Comparison of ENCODE assay signal across 8 cellular contexts in the genomic region with DNA sequence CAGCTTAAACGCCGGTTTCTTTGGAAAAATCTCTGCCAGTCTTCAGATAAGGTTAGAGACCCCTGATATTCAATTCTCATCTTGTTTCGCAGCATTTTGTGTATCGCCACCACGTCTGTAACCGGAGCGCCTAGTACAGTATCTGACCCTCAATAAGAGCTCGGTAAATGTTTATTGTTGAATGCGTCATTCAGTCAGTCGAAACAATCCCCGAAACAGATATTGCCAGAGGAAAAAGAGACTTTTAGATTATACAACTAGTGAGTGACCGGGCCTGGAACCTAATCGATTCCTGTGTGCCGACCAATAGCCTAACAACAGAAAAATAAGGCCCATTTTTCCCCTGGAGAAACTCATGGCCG. TPM values are rescaled to one million over a fixed set of nuclear protein-coding genes. Genes with fewer than 3 reads are reported as not detected.
DNase-seq lines count a peak whose midpoint lies in the region; ATAC-seq, FAIRE-seq and TF ChIP-seq lines count a peak whose summit lies in the region.

No MANE protein-coding gene starts in this region.

- no peaks in the 10 kb centered on the region for H3K27me3 ChIP-seq in GM12878 (replicated peaks in 1 of 2; ENCODE audit: control insufficient read depth in 2 of 2, insufficient read depth in 2 of 2, low read length in 1 of 2)
- H3K27me3 ChIP-seq in lower lobe of right lung (ENCODE audit: low read depth) = no peaks in the 10 kb centered on the region
- H3K27me3 ChIP-seq in transverse colon = no peaks in the 10 kb centered on the region

- FAIRE-seq in GM12878 (lab: Jason Lieb, UNC) = no peak

- peaks cover 28% of the 10 kb centered on the region for H3K79me2 ChIP-seq in GM12878 (ENCODE audit: control insufficient read depth, insufficient read depth, low read length)

- H3K4me2 ChIP-seq in GM12878 (ENCODE audit: control insufficient read depth, insufficient read depth) = peak overlapping the region; percentile 91

- no TSS peak for BruUV-seq in GM12878 (replicated peaks; lab: Mats Ljungman, UMichigan)

- peak overlapping the region; percentile 73 for H3K4me3 Mint-ChIP-seq in activated naive CD4-positive, alpha-beta T cell treated with anti-CD3 and anti-CD28 coated beads, Interleukin-2, amount 10 ng/mL, durations not matched to agents 7 days and 5 days

- H3K4me1 Mint-ChIP-seq in activated naive CD4-positive, alpha-beta T cell treated with anti-CD3 and anti-CD28 coated beads, Interleukin-2, amount 10 ng/mL, durations not matched to agents 7 days and 5 days = peaks cover 55% of the 10 kb centered on the region

- peak overlapping the region; percentile 95 for H3K27ac Mint-ChIP-seq in activated naive CD4-positive, alpha-beta T cell treated with anti-CD3 and anti-CD28 coated beads, Interleukin-2, amount 10 ng/mL, durations not matched to agents 7 days and 5 days

- intact Hi-C loops in GM12878 (cut with micrococcal nuclease; ENCODE audit: unreplicated experiment) = no loop called here
- intact Hi-C loops in lower lobe of right lung (cut with DNase I) = no loop called here
- intact Hi-C loops in transverse colon (cut with DNase I; ENCODE audit: low total_unique reads) = no loop called here

- H3K36me3 ChIP-seq in GM12878 (ENCODE audit: control insufficient read depth in 2 of 2, insufficient read depth in 2 of 2, low read length in 1 of 2) (no peaks in the 10 kb centered on the region), lower lobe of right lung (no peaks in the 10 kb centered on the region), transverse colon (no peaks in the 10 kb centered on the region)

- peak overlapping the region; percentile 81 for H3K9ac ChIP-seq in GM12878 (ENCODE audit: control insufficient read depth, insufficient read depth, low read length)

- ATAC-seq in GM12878 = no peak
- ATAC-seq in lower lobe of right lung = peak in 1 of 2 donors; percentile 25

- TF ChIP-seq POLR2A in GM12878 (IDR thresholded peaks at IDR 0.05; ENCODE audit: low read depth, low read length) (no peak), transverse colon (IDR thresholded peaks at IDR 0.05) (no peak)

- H3K9me3 ChIP-seq in GM12878 (replicated peaks; ENCODE audit: control insufficient read depth, insufficient read depth, low read length) (no peaks in the 10 kb centered on the region; the same call in 2 of the 3 replicates), lower lobe of right lung (no peaks in the 10 kb centered on the region), transverse colon (no peaks in the 10 kb centered on the region)

- H3K36me3 Mint-ChIP-seq in activated naive CD4-positive, alpha-beta T cell treated with anti-CD3 and anti-CD28 coated beads, Interleukin-2, amount 10 ng/mL, durations not matched to agents 7 days and 5 days = peaks cover 16% of the 10 kb centered on the region

- CTCF ChIA-PET in activated naive CD4-positive, alpha-beta T cell treated with anti-CD3 and anti-CD28 coated beads, Interleukin-2, amount 10 ng/mL, durations not matched to agents 7 days and 5 days (lab: Charles Lee) = interaction anchor here (1.3 kb wide), 1 partner anchor 87 kb away, joined by 3 read pairs; no protein-coding TSS in a partner anchor
- CTCF ChIA-PET in GM12878 (lab: Yijun Ruan, JAX) = interaction anchor here (1.2 to 2.9 kb wide), 3 partner anchors 86 to 488 kb away, joined by 3 to 13 read pairs (median 5); a partner anchor contains a TSS

- DNase-seq in activated naive CD4-positive, alpha-beta T cell treated with anti-CD3 and anti-CD28 coated beads, Interleukin-2, amount 10 ng/mL, durations not matched to agents 7 days and 5 days = no peak
- DNase-seq in activated naive CD4-positive, alpha-beta T cell treated with Interleukin-2 at 50 U/mL for 16 hours = no peak
- no peak for DNase-seq in GM12878 (ENCODE audit: low read depth, low spot score)
- DNase-seq in lower lobe of right lung = no peak
- no peak for DNase-seq in transverse colon
- DNase-seq in NCI-H524 (lab: John Stamatoyannopoulos, UW) = no peak
- DNase-seq in NCI-H69 (lab: John Stamatoyannopoulos, UW) = no peak
- DNase-seq in stimulated activated CD4-positive, alpha-beta T cell treated with anti-CD3 and anti-CD28 coated beads, Interleukin-1b, Interleukin-23, amount 100 ng/mL, for 48 hours = no peak

- RAD21 ChIA-PET in GM12878 (lab: Charles Lee; ENCODE audit: unreplicated experiment) = no interaction called here

- TF ChIP-seq CTCF in GM12878 (IDR thresholded peaks at IDR 0.05 in 2 of 3, conservative IDR thresholded peaks at IDR 0.05 in 1 of 3; ENCODE audit: control insufficient read depth in 2 of 3, extremely low read depth in 1 of 3, insufficient read depth in 1 of 3, low read depth in 3 of 3, low read length in 3 of 3) (no peak), lower lobe of right lung (IDR thresholded peaks at IDR 0.05) (no peak), transverse colon (IDR thresholded peaks at IDR 0.05) (no peak)

- peak overlapping the region; percentile 92 for H2AFZ ChIP-seq in GM12878 (ENCODE audit: control insufficient read depth, low read depth, low read length)

- H3K9me3 Mint-ChIP-seq in activated naive CD4-positive, alpha-beta T cell treated with anti-CD3 and anti-CD28 coated beads, Interleukin-2, amount 10 ng/mL, durations not matched to agents 7 days and 5 days = no peaks in the 10 kb centered on the region

- SMC1A ChIA-PET in GM12878 (lab: Charles Lee; ENCODE audit: uncharacterized antibody, unreplicated experiment) = interaction anchor here (0.7 to 2.5 kb wide), 2 partner anchors 8 to 136 kb away, joined by 3 to 8 read pairs; no protein-coding TSS in a partner anchor

- H3K4me3 ChIP-seq in GM12878 = peak overlapping the region; percentile 82
- H3K4me3 ChIP-seq in lower lobe of right lung = peak overlapping the region; percentile 89
- H3K4me3 ChIP-seq in transverse colon = peak overlapping the region; percentile 73 to 99 (median 86)

- H3K27me3 Mint-ChIP-seq in activated naive CD4-positive, alpha-beta T cell treated with anti-CD3 and anti-CD28 coated beads, Interleukin-2, amount 10 ng/mL, durations not matched to agents 7 days and 5 days = no peaks in the 10 kb centered on the region

- no peak for TF ChIP-seq RAD21 in GM12878 (IDR thresholded peaks at IDR 0.05; ENCODE audit: insufficient read depth, low read depth, low read length)

- 2% methylated on average over 15 of the region's 15 CpGs for WGBS in GM12878 (ENCODE audit: insufficient coverage, insufficient replicate concordance, low lambda C conversion rate, missing lambda C conversion rate)
- 4 to 8% methylated on average over 11 to 15 of the region's 15 CpGs for WGBS in transverse colon (ENCODE audit: low coverage in 1 of 2), 2 donors

- TF ChIP-seq EP300 in GM12878 (IDR thresholded peaks at IDR 0.05; ENCODE audit: borderline replicate concordance in 1 of 2, control insufficient read depth in 1 of 2, low read depth in 2 of 2, low read length in 2 of 2) (no peak), transverse colon (IDR thresholded peaks at IDR 0.05; ENCODE audit: low read depth) (no peak)

- POLR2A ChIA-PET in GM12878 (lab: Charles Lee) = interaction anchor here (0.5 to 2.2 kb wide), 7 partner anchors 8 to 976 kb away, joined by 3 to 7 read pairs (median 4); no protein-coding TSS in a partner anchor

- H3K4me1 ChIP-seq in GM12878 (ENCODE audit: control insufficient read depth, insufficient read depth, low read length) (peaks cover 5% of the 10 kb centered on the region), lower lobe of right lung (peaks cover 15% of the 10 kb centered on the region), transverse colon (peaks cover 0 to 24% (median 13%) of the 10 kb centered on the region in 4 donors)

- H3K27ac ChIP-seq in GM12878 (ENCODE audit: control insufficient read depth, insufficient read depth) (peak overlapping the region; percentile 71), lower lobe of right lung (peak overlapping the region; percentile 84), transverse colon (peak overlapping the region; percentile 80 to 90 (median 85))

- H4K20me1 ChIP-seq in GM12878 (ENCODE audit: control insufficient read depth, insufficient read depth) = no peaks in the 10 kb centered on the region

- in situ Hi-C loops in GM12878 (cut with MboI) (no loop called here), transverse colon (cut with MboI; ENCODE audit: low pct_ligation_motif_present in 1 of 4, low pct_unique_long_range_greater_than_20kb in 1 of 4, low sequenced_read_pairs in 3 of 4) (no loop called here)

RNA-seq across cellular contexts. Expression of a gene that starts 0.6 kb away (rescaled TPM):
- 96.1 and 101 TPM in 2 replicates for total RNA-seq in GM12878 (2013; cell fraction: nucleolus; rRNA removed)
- 21.2 and 22.7 TPM in 2 replicates for total RNA-seq in GM12878 (2014; rRNA removed)
- total RNA-seq in GM12878 (2014; rRNA removed; fragmentation: Illumina TruSeq; extraction: Trizol) = 8.0 and 9.0 TPM in 2 replicates
- 92.7 and 100 TPM in 2 replicates for total RNA-seq in GM12878 (2021)
- polyA plus RNA-seq in GM12878 (2011; ENCODE audit: low read depth) = 24.1 TPM
- polyA plus RNA-seq in GM12878 (2011; rRNA removed) = 7.3 and 11.6 TPM in 2 replicates
- polyA plus RNA-seq in GM12878 (2011; cell fraction: cytosol; rRNA removed) = 13.9 and 15.5 TPM in 2 replicates
- polyA plus RNA-seq in GM12878 (2011; cell fraction: nucleus; rRNA removed) = 79.6 and 97.5 TPM in 2 replicates
- polyA plus RNA-seq in GM12878 (2012) = 34.4 and 36.6 TPM in 2 replicates
- 7.4 and 21.1 TPM in 2 replicates for polyA plus RNA-seq in GM12878 (2014; fragmentation: Illumina TruSeq; extraction: Trizol)
- polyA plus RNA-seq in GM12878 (2014; fragmentation: Nextera tagmentation; extraction: Ambion mirVana) = 1 to 10 TPM in 1 of 2 experiments, under 1 TPM in 1; 0.55 to 1.2 TPM
- 21.9 and 25.3 TPM in 2 replicates for polyA plus RNA-seq in GM12878 (2014; rRNA removed)
- polyA plus RNA-seq in GM12878 (2016; fragmentation: Nextera tagmentation; extraction: Ambion mirVana) = 10 to 100 TPM; 21.7 to 23.8 TPM
- 29.1 and 40.1 TPM in 2 replicates for polyA minus RNA-seq in GM12878 (2011; rRNA and poly(A)+ RNA removed)
- polyA minus RNA-seq in GM12878 (2011; cell fraction: cytosol; rRNA and poly(A)+ RNA removed) = 16.2 and 17.2 TPM in 2 replicates
- polyA minus RNA-seq in GM12878 (2011; cell fraction: nucleus; rRNA and poly(A)+ RNA removed) = 38.9 and 62.0 TPM in 2 replicates
- 37.4 TPM for total RNA-seq in lower lobe of right lung
- 10 to 100 TPM; 12.3 to 42.2 (median 16.1) TPM for total RNA-seq in transverse colon

RNA-seq across cellular contexts. Expression of a gene that starts 7.1 kb away (rescaled TPM):
- total RNA-seq in GM12878 (2013; cell fraction: nucleolus; rRNA removed) = 28.7 and 33.9 TPM in 2 replicates
- total RNA-seq in GM12878 (2014; rRNA removed) = 43.9 and 45.7 TPM in 2 replicates
- 39.8 and 42.7 TPM in 2 replicates for total RNA-seq in GM12878 (2014; rRNA removed; fragmentation: Illumina TruSeq; extraction: Trizol)
- total RNA-seq in GM12878 (2021) = 70.0 and 75.2 TPM in 2 replicates
- polyA plus RNA-seq in GM12878 (2011; ENCODE audit: low read depth) = 18.2 TPM
- polyA plus RNA-seq in GM12878 (2011; rRNA removed) = 27.3 and 43.5 TPM in 2 replicates
- 48.7 and 59.8 TPM in 2 replicates for polyA plus RNA-seq in GM12878 (2011; cell fraction: cytosol; rRNA removed)
- 81.3 and 85.2 TPM in 2 replicates for polyA plus RNA-seq in GM12878 (2011; cell fraction: nucleus; rRNA removed)
- polyA plus RNA-seq in GM12878 (2012) = 33.8 and 44.4 TPM in 2 replicates
- polyA plus RNA-seq in GM12878 (2014; fragmentation: Illumina TruSeq; extraction: Trizol) = 50.3 and 68.4 TPM in 2 replicates
- 1 to 10 TPM; 6.5 to 7.3 TPM for polyA plus RNA-seq in GM12878 (2014; fragmentation: Nextera tagmentation; extraction: Ambion mirVana)
- 55.4 and 69.2 TPM in 2 replicates for polyA plus RNA-seq in GM12878 (2014; rRNA removed)
- 10 to 100 TPM; 29.6 to 31.2 TPM for polyA plus RNA-seq in GM12878 (2016; fragmentation: Nextera tagmentation; extraction: Ambion mirVana)
- polyA minus RNA-seq in GM12878 (2011; rRNA and poly(A)+ RNA removed) = 27.4 and 32.8 TPM in 2 replicates
- 14.8 and 18.0 TPM in 2 replicates for polyA minus RNA-seq in GM12878 (2011; cell fraction: cytosol; rRNA and poly(A)+ RNA removed)
- polyA minus RNA-seq in GM12878 (2011; cell fraction: nucleus; rRNA and poly(A)+ RNA removed) = 13.5 and 18.7 TPM in 2 replicates
- 201 TPM for total RNA-seq in lower lobe of right lung
- total RNA-seq in transverse colon = 10 to 100 TPM; 19.3 to 47.9 (median 36.8) TPM

RNA-seq across cellular contexts. Expression of a gene that starts 27.9 kb away (rescaled TPM):
- 10.2 and 11.0 TPM in 2 replicates for total RNA-seq in GM12878 (2013; cell fraction: nucleolus; rRNA removed)
- total RNA-seq in GM12878 (2014; rRNA removed) (31.9 and 32.3 TPM in 2 replicates), GM12878 (2014; rRNA removed; fragmentation: Illumina TruSeq; extraction: Trizol) (34.9 and 35.1 TPM in 2 replicates), GM12878 (2021) (18.4 and 22.4 TPM in 2 replicates), lower lobe of right lung (22.9 TPM), transverse colon (10 to 100 TPM in 3 of 4 donors, 1 to 10 TPM in 1; 1.4 to 60.8 (median 34.1) TPM)
- polyA plus RNA-seq in GM12878 (2011; ENCODE audit: low read depth) = 13.5 TPM
- polyA plus RNA-seq in GM12878 (2011; rRNA removed) (26.3 and 33.1 TPM in 2 replicates), GM12878 (2014; fragmentation: Illumina TruSeq; extraction: Trizol) (26.8 and 31.4 TPM in 2 replicates), GM12878 (2014; fragmentation: Nextera tagmentation; extraction: Ambion mirVana) (10 to 100 TPM; 41.3 to 45.9 TPM), GM12878 (2014; rRNA removed) (35.4 and 40.0 TPM in 2 replicates), GM12878 (2016; fragmentation: Nextera tagmentation; extraction: Ambion mirVana) (10 to 100 TPM; 36.9 to 44.3 TPM)
- polyA plus RNA-seq in GM12878 (2011; cell fraction: cytosol; rRNA removed) = 43.0 and 45.7 TPM in 2 replicates
- polyA plus RNA-seq in GM12878 (2011; cell fraction: nucleus; rRNA removed) = 21.0 and 22.3 TPM in 2 replicates
- polyA plus RNA-seq in GM12878 (2012) = 15.7 and 18.6 TPM in 2 replicates
- 23.8 and 28.7 TPM in 2 replicates for polyA minus RNA-seq in GM12878 (2011; rRNA and poly(A)+ RNA removed)
- polyA minus RNA-seq in GM12878 (2011; cell fraction: cytosol; rRNA and poly(A)+ RNA removed) = 6.1 and 6.7 TPM in 2 replicates
- polyA minus RNA-seq in GM12878 (2011; cell fraction: nucleus; rRNA and poly(A)+ RNA removed) = 3.7 and 6.0 TPM in 2 replicates

RNA-seq across cellular contexts. Expression of a gene that starts 36.3 kb away (rescaled TPM):
- 0.21 TPM in 1 of 2 replicates, not detected in the other for total RNA-seq in GM12878 (2013; cell fraction: nucleolus; rRNA removed)
- not detected in 2 replicates for total RNA-seq in GM12878 (2014; rRNA removed)
- 0.04 and 0.05 TPM in 2 replicates for total RNA-seq in GM12878 (2014; rRNA removed; fragmentation: Illumina TruSeq; extraction: Trizol)
- total RNA-seq in GM12878 (2021) = 0.08 and 0.11 TPM in 2 replicates
- polyA plus RNA-seq in GM12878 (2011; ENCODE audit: low read depth) = not detected
- 0.04 TPM in 1 of 2 replicates, not detected in the other for polyA plus RNA-seq in GM12878 (2011; rRNA removed)
- polyA plus RNA-seq in GM12878 (2011; cell fraction: cytosol; rRNA removed) = 0.03 and 0.10 TPM in 2 replicates
- 0.07 and 0.40 TPM in 2 replicates for polyA plus RNA-seq in GM12878 (2011; cell fraction: nucleus; rRNA removed)
- not detected in 2 replicates for polyA plus RNA-seq in GM12878 (2012)
- polyA plus RNA-seq in GM12878 (2014; fragmentation: Illumina TruSeq; extraction: Trizol) = 0.03 TPM in 1 of 2 replicates, not detected in the other
- polyA plus RNA-seq in GM12878 (2014; fragmentation: Nextera tagmentation; extraction: Ambion mirVana) = not detected
- 0.17 and 0.19 TPM in 2 replicates for polyA plus RNA-seq in GM12878 (2014; rRNA removed)
- under 1 TPM in 1 of 2 experiments, not detected in 1; 0.07 TPM for polyA plus RNA-seq in GM12878 (2016; fragmentation: Nextera tagmentation; extraction: Ambion mirVana)
- polyA minus RNA-seq in GM12878 (2011; rRNA and poly(A)+ RNA removed) = not detected in 2 replicates
- not detected in 2 replicates for polyA minus RNA-seq in GM12878 (2011; cell fraction: cytosol; rRNA and poly(A)+ RNA removed)
- polyA minus RNA-seq in GM12878 (2011; cell fraction: nucleus; rRNA and poly(A)+ RNA removed) = not detected in 2 replicates
- total RNA-seq in lower lobe of right lung = 13.3 TPM
- total RNA-seq in transverse colon = 1 to 10 TPM in 1 of 4 donors, under 1 TPM in 1, not detected in 2; 0.82 to 1.4 TPM

RNA-seq across cellular contexts. Expression of a gene that starts 36.4 kb away (rescaled TPM):
- total RNA-seq in GM12878 (2013; cell fraction: nucleolus; rRNA removed) = 0.33 TPM in 1 of 2 replicates, not detected in the other
- total RNA-seq in GM12878 (2014; rRNA removed) (0.62 and 0.71 TPM in 2 replicates), GM12878 (2014; rRNA removed; fragmentation: Illumina TruSeq; extraction: Trizol) (0.67 and 0.74 TPM in 2 replicates), GM12878 (2021) (1.4 and 2.1 TPM in 2 replicates), lower lobe of right lung (249 TPM), transverse colon (10 to 100 TPM; 13.0 to 72.6 (median 27.0) TPM)
- polyA plus RNA-seq in GM12878 (2011; ENCODE audit: low read depth) = 0.30 TPM
- polyA plus RNA-seq in GM12878 (2011; rRNA removed) (0.68 and 0.84 TPM in 2 replicates), GM12878 (2014; fragmentation: Illumina TruSeq; extraction: Trizol) (1.7 and 2.2 TPM in 2 replicates), GM12878 (2014; fragmentation: Nextera tagmentation; extraction: Ambion mirVana) (under 1 TPM; 0.26 to 0.35 TPM), GM12878 (2014; rRNA removed) (0.89 and 1.9 TPM in 2 replicates), GM12878 (2016; fragmentation: Nextera tagmentation; extraction: Ambion mirVana) (under 1 TPM; 0.15 to 0.35 TPM)
- polyA plus RNA-seq in GM12878 (2011; cell fraction: cytosol; rRNA removed) = 0.77 and 1.1 TPM in 2 replicates
- polyA plus RNA-seq in GM12878 (2011; cell fraction: nucleus; rRNA removed) = 0.51 and 0.58 TPM in 2 replicates
- 0.61 and 0.79 TPM in 2 replicates for polyA plus RNA-seq in GM12878 (2012)
- polyA minus RNA-seq in GM12878 (2011; rRNA and poly(A)+ RNA removed) = 0.22 and 0.88 TPM in 2 replicates
- not detected in 2 replicates for polyA minus RNA-seq in GM12878 (2011; cell fraction: cytosol; rRNA and poly(A)+ RNA removed)
- polyA minus RNA-seq in GM12878 (2011; cell fraction: nucleus; rRNA and poly(A)+ RNA removed) = 0.12 TPM in 1 of 2 replicates, not detected in the other
